In the genomic region with DNA sequence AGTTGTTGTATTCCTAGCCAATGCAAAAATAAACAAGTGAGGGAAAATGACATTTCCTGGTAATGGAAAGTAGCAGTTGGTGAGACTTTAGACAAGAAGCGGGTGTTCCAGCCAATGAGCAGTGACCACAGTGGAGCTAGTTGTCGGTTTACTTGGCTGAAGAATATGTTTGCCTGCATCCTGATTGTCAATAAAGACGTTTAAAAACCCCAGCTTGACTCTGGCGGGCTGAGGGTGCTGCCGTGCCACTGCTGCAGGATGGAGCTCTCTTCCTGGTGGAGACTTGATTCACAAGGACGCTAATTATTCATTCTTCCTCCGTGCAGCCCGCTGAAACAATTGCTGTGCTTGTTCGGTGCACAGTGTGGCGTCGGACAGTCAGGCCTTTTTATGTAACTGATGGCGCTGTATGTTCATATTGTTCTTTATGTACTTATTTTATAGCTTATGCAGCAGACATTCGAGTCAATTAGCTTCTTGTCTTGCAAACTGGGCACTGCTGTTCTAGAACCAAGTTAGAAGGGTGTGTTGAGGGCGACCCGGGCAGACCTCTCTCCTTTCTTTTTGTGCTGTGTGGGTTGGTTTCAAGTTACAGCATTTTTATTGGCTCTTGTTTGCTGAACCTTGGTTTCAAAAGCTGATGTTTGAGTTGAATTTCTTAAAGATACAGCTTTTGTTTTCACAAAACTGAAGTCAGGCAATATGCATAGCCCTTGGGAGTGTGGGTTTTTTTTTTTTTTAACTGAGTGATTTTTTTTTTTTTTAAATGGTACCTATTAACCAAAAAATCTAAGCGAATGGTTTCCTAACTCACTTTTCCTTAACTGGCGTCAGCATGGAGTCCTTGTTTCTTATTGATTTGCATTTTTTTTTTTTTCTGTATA, we compare ENCODE assay signal across 1 cellular context.
TF ChIP-seq lines count a peak whose summit lies in the region.

No MANE protein-coding gene starts in this region.

TF ChIP-seq in H1, 55 proteins besides CTCF, POLR2A, EP300 and RAD21:
- TF ChIP-seq CEBPB (IDR thresholded peaks at IDR 0.05; ENCODE audit: low read depth, low read length) (no peak), SIX5 (IDR thresholded peaks at IDR 0.05; ENCODE audit: low read depth, low read length) (peak; percentile 25; the same call in 1 of the 2 replicates), RBBP5 (IDR thresholded peaks at IDR 0.05; ENCODE audit: borderline replicate concordance, low read depth, low read length) (peak; percentile 86), ASH2L (IDR thresholded peaks at IDR 0.05; ENCODE audit: low read length) (peak; percentile 78), MAX (IDR thresholded peaks at IDR 0.05) (peak; percentile 23; the same call in 1 of the 2 replicates), ZNF274 (IDR thresholded peaks at IDR 0.05; ENCODE audit: borderline replicate concordance, extremely low read depth, low read length) (no peak), GTF2F1 (IDR thresholded peaks at IDR 0.05; ENCODE audit: borderline replicate concordance, low read depth, low read length) (no peak), SP1 (IDR thresholded peaks at IDR 0.05; ENCODE audit: low read depth, low read length) (0 out of 2 replicates have a peak, but pooled peaks have one; percentile 22), TAF1 (IDR thresholded peaks at IDR 0.05; ENCODE audit: low read depth, low read length) (0 out of 2 replicates have a peak, but pooled peaks have one; percentile 50), POLR2AphosphoS5 (IDR thresholded peaks at IDR 0.05; ENCODE audit: low read depth, low read length) (0 out of 2 replicates have a peak, but pooled peaks have one; percentile 26)
